In genomic region chr10:5095687-5096086, GRCh38 we compare ENCODE assay signal across 13 cellular contexts. TPM values are rescaled to one million over a fixed set of nuclear protein-coding genes. Genes with fewer than 3 reads are reported as not detected.
DNase-seq lines count a peak whose midpoint lies in the region; ATAC-seq and TF ChIP-seq lines count a peak whose summit lies in the region.
"Had no signal": no experiment of that assay in that cellular context is flagged by ENCODE, and none has a peak within 500 bp of the region (broad histone marks: within the 10 kb centered on the region; RNA-seq: fewer than 3 reads in every experiment).

No MANE protein-coding gene starts in this region.

- no peaks in the 10 kb centered on the region for H3K9me2 ChIP-seq in MM.1S (replicated peaks; ENCODE audit: insufficient read depth, low read length)

- no peaks in the 10 kb centered on the region for H3K79me2 ChIP-seq in MM.1S (ENCODE audit: low read length)

- H3K4me3 ChIP-seq in coronary artery, result peak overlapping the region; percentile 70
- H3K4me3 ChIP-seq in lower lobe of right lung, result peak overlapping the region; percentile 69
- peak overlapping the region; percentile 67 to 94 (median 81) for H3K4me3 ChIP-seq in subcutaneous abdominal adipose tissue (ENCODE audit: low read depth in 1 of 5, low read length in 5 of 5)
- no peak overlapping the region for H3K4me3 ChIP-seq in H7 (ENCODE audit: insufficient read depth, low read depth, low read length)
- H3K4me3 ChIP-seq in MM.1S (ENCODE audit: low read length), result no peak overlapping the region
- H3K4me3 ChIP-seq: GM12878 had no signal

- intact Hi-C loops in lower lobe of right lung (cut with DNase I), result loop anchor here (10.0 kb wide), 1 partner anchor 241 kb away; no protein-coding TSS in a partner anchor

- H3K36me3 ChIP-seq in lower lobe of right lung (peaks cover 35% of the 10 kb centered on the region), subcutaneous abdominal adipose tissue (ENCODE audit: control insufficient read depth in 5 of 5, insufficient read depth in 5 of 5, low read length in 5 of 5) (peaks cover 28 to 35% (median 32%) of the 10 kb centered on the region in 5 donors), H7 (replicated peaks; ENCODE audit: control insufficient read depth, insufficient read depth, low read length) (no peaks in the 10 kb centered on the region), MM.1S (replicated peaks; ENCODE audit: insufficient read depth, low read length) (no peaks in the 10 kb centered on the region)

- no peaks in the 10 kb centered on the region for H3F3A ChIP-seq in MM.1S (ENCODE audit: insufficient read depth, low read length)

- ATAC-seq in lower lobe of right lung, result no peak
- ATAC-seq: GM12878 had no signal

- DNase-seq in HT-29 (ENCODE audit: low spot score) (peak; percentile 10), coronary artery (ENCODE audit: low spot score) (no peak), lower lobe of right lung (no peak), H7 (no peak), MM.1S (no peak), DMS153 (lab: John Stamatoyannopoulos, UW) (no peak), NCI-H2081 (lab: John Stamatoyannopoulos, UW) (no peak)
- DNase-seq: activated gamma-delta T cell treated with Interleukin-2 at 50 U/mL for 16 hours, NCI-H1048, SW 1271 had no signal

- H3K9ac ChIP-seq in subcutaneous abdominal adipose tissue (ENCODE audit: low read length in 5 of 5) (peak overlapping the region in 4 of 5 donors; percentile 70 to 90 (median 72)), MM.1S (ENCODE audit: low read length) (no peak overlapping the region)

- H2AFZ ChIP-seq in MM.1S (ENCODE audit: low read length), result no peak overlapping the region

- H4K20me1 ChIP-seq in MM.1S (ENCODE audit: insufficient read depth, low read length), result no peaks in the 10 kb centered on the region

- H3K27ac ChIP-seq in coronary artery (peak overlapping the region; percentile 1 to 53), lower lobe of right lung (no peak overlapping the region), subcutaneous abdominal adipose tissue (ENCODE audit: low read depth, low read length) (peak overlapping the region; percentile 84), MM.1S (ENCODE audit: low read length) (no peak overlapping the region)
- H3K27ac ChIP-seq: C4-2B had no signal

- H3K4me2 ChIP-seq in MM.1S (ENCODE audit: low read depth, low read length), result no peak overlapping the region

- H3K9me3 ChIP-seq in lower lobe of right lung (no peaks in the 10 kb centered on the region), subcutaneous abdominal adipose tissue (ENCODE audit: control insufficient read depth in 5 of 5, low read length in 5 of 5) (no peaks in the 10 kb centered on the region), MM.1S (replicated peaks; ENCODE audit: insufficient read depth, low read length) (no peaks in the 10 kb centered on the region)

- H3K27me3 ChIP-seq in lower lobe of right lung (ENCODE audit: low read depth) (no peaks in the 10 kb centered on the region), subcutaneous abdominal adipose tissue (ENCODE audit: control insufficient read depth in 5 of 5, insufficient read depth in 4 of 5, low read length in 5 of 5) (no peaks in the 10 kb centered on the region), H7 (ENCODE audit: control insufficient read depth, insufficient read depth, low read length) (no peaks in the 10 kb centered on the region), MM.1S (replicated peaks; ENCODE audit: insufficient read depth, low read length) (no peaks in the 10 kb centered on the region)

- H3K4me1 ChIP-seq in lower lobe of right lung (peaks cover 16% of the 10 kb centered on the region), subcutaneous abdominal adipose tissue (ENCODE audit: control insufficient read depth in 5 of 5, insufficient read depth in 5 of 5, low read length in 5 of 5) (peaks cover 0 to 57% (median 39%) of the 10 kb centered on the region in 5 donors), MM.1S (ENCODE audit: low read length) (no peaks in the 10 kb centered on the region)

- no peak for TF ChIP-seq CTCF in coronary artery (IDR thresholded peaks at IDR 0.05)
- no peak for TF ChIP-seq CTCF in lower lobe of right lung (IDR thresholded peaks at IDR 0.05)
- no peak for TF ChIP-seq CTCF in MM.1S (IDR thresholded peaks at IDR 0.05; ENCODE audit: low read length)

RNA-seq across cellular contexts. Expression of gene AKR1C3, which starts 1.5 kb away (rescaled TPM):
- 87.6 and 95.6 TPM in 2 replicates for total RNA-seq in HT-29 (2014; rRNA removed; shearing (Covaris generic))
- 84.4 TPM for total RNA-seq in lower lobe of right lung
- 1.00 and 2.6 TPM in 2 replicates for total RNA-seq in H7 (2014; rRNA removed; shearing (Covaris generic))

Comparison
In these comparisons a context has a peak if more than half of its experiments do, and no peak if none do; other contexts are left out.
1. H3K27ac ChIP-seq: peak in coronary artery (2 of 2) and subcutaneous abdominal adipose tissue (single experiment); none in lower lobe of right lung (single experiment) and MM.1S (single experiment).
2. H3K4me3 ChIP-seq: peak in coronary artery (single experiment), lower lobe of right lung (single experiment) and subcutaneous abdominal adipose tissue (5 of 5); none in H7 (single experiment) and MM.1S (single experiment).
3. RNA of gene AKR1C3, which starts 1.5 kb away (total RNA-seq): 87.6 to 95.6 TPM in HT-29 and 84.4 TPM in lower lobe of right lung (single experiment); 1.00 to 2.6 TPM in H7; every median in the first group is over 10 times any median in the second.